ENCODE assay signal across 8 cellular contexts in genomic region chr6:122839477-122839876, GRCh38. TPM values are rescaled to one million over a fixed set of nuclear protein-coding genes. Genes with fewer than 3 reads are reported as not detected.
A peak's percentile ranks its signal among the peaks of the same experiment; 100 is the strongest.
DNase-seq lines count a peak whose midpoint lies in the region; ATAC-seq, FAIRE-seq and TF ChIP-seq lines count a peak whose summit lies in the region.

No MANE protein-coding gene starts in this region.

- in situ Hi-C loops in HepG2 (cut with HindIII; ENCODE audit: extremely low pct_ligation_motif_present, low pct_unique_long_range_greater_than_20kb) = loop anchor here (5.0 to 25.0 kb wide), 3 partner anchors 52 to 352 kb away; partner anchors contain the start of gene SMPDL3A

- POLR2A ChIA-PET in HepG2 (lab: Yijun Ruan, JAX) = interaction anchor here (0.9 to 2.0 kb wide), 3 partner anchors 41 to 95 kb away, joined by 4 to 18 read pairs (median 5); partner anchors contain the start of gene SMPDL3A

- H3K4me3 ChIP-seq in HepG2 (replicated peaks in 1 of 3; ENCODE audit: insufficient read depth in 1 of 3, low read depth in 2 of 3, low read length in 3 of 3) = no peak overlapping the region

- WGBS in HepG2 (ENCODE audit: low lambda C conversion rate) = 0% methylated on average over 1 of the region's 1 CpG

- no peaks in the 10 kb centered on the region for H3K4me1 ChIP-seq in HepG2 (ENCODE audit: insufficient read depth, low read length)

- ATAC-seq in GM18508 (IDR thresholded peaks at IDR 0.05; ENCODE audit: insufficient read depth, unreplicated experiment) (peak; percentile 85), HG02973 (IDR thresholded peaks at IDR 0.05; ENCODE audit: unreplicated experiment) (peak; percentile 91), HepG2 (peak; percentile 97)

- FAIRE-seq in HepG2 (lab: Jason Lieb, UNC) = peak; percentile 52

- H2AFZ ChIP-seq in HepG2 (ENCODE audit: low read length) = no peak overlapping the region

- DNase-seq in AG20443 (ENCODE audit: low spot score) (peak; percentile 77), NCI-H187 treated with DMSO at 0.1 percent for 48 hours (lab: John Stamatoyannopoulos, UW) (peak; percentile 45), UCSD-AML1 (lab: John Stamatoyannopoulos, UW; ENCODE audit: unreplicated experiment) (peak; percentile 9), cerebellar cortex (ENCODE audit: low spot score) (peak; percentile 87), HepG2 (ENCODE audit: low spot score) (peak; percentile 64)
- DNase-seq in stimulated activated CD8-positive, alpha-beta memory T cell treated with anti-CD3 and anti-CD28 coated beads, Interleukin-12 subunit alpha, Interleukin-12 subunit beta, amount 100 ng/mL, for 1 hour (ENCODE audit: low read depth) = peak; percentile 16

- no peak overlapping the region for H3K27ac ChIP-seq in HepG2 (ENCODE audit: extremely low read length, insufficient read depth, low read length)

- no peak for TF ChIP-seq EP300 in HepG2 (IDR thresholded peaks at IDR 0.05; ENCODE audit: low read depth in 2 of 2, low read length in 2 of 2)
- no peak for TF ChIP-seq EP300 in HepG2 (CRISPR knock-in tag; IDR thresholded peaks at IDR 0.05; ENCODE audit: borderline replicate concordance)

- peak; percentile 87 for TF ChIP-seq CTCF in HepG2 (CRISPR knock-in tag; IDR thresholded peaks at IDR 0.05)

- CTCF ChIA-PET in HepG2 (lab: Yijun Ruan, JAX; ENCODE audit: low intra/inter-chr PET ratio, low total read pairs) = interaction anchor here (1.1 to 3.9 kb wide), 9 partner anchors 41 to 348 kb away, joined by 3 to 119 read pairs (median 6); partner anchors contain the start of gene SMPDL3A

- peak; percentile 66 for TF ChIP-seq RAD21 in HepG2 (CRISPR knock-in tag; IDR thresholded peaks at IDR 0.05)

- H3K79me2 ChIP-seq in HepG2 (ENCODE audit: insufficient read depth, low read length) = no peaks in the 10 kb centered on the region

- no peaks in the 10 kb centered on the region for H3K36me3 ChIP-seq in HepG2 (replicated peaks in 1 of 2; ENCODE audit: control insufficient read depth in 1 of 2, insufficient read depth in 2 of 2, low read length in 2 of 2)

- H3K4me2 ChIP-seq in HepG2 (ENCODE audit: low read depth, low read length) = no peak overlapping the region

- no peaks in the 10 kb centered on the region for H4K20me1 ChIP-seq in HepG2 (ENCODE audit: insufficient read depth, low read length)

- H3K27me3 ChIP-seq in HepG2 (ENCODE audit: control insufficient read depth in 1 of 2, insufficient read depth in 2 of 2, low read length in 2 of 2) = peaks cover 0 to 14% of the 10 kb centered on the region in 2 experiments; a peak in 2 of 5 replicates

- no peak for TF ChIP-seq POLR2A in HepG2 (IDR thresholded peaks at IDR 0.05; ENCODE audit: insufficient read depth in 1 of 2, low read depth in 2 of 2, low read length in 2 of 2)

- intact Hi-C loops in HepG2 (cut with micrococcal nuclease; ENCODE audit: unreplicated experiment) = loop anchor here (1.0 to 10.0 kb wide), 4 partner anchors 95 to 347 kb away; partner anchors contain the start of gene PKIB

- no TSS peak for BruUV-seq in HepG2 (replicated peaks; lab: Mats Ljungman, UMichigan)

- no peak overlapping the region for H3K9ac ChIP-seq in HepG2 (ENCODE audit: insufficient read depth, low read depth, low read length)

- no peaks in the 10 kb centered on the region for H3K9me3 ChIP-seq in HepG2 (ENCODE audit: low read length)

TF ChIP-seq in HepG2, 621 proteins besides CTCF, POLR2A, EP300 and RAD21:
- TF ChIP-seq SOX6 (IDR thresholded peaks at IDR 0.05) (no peak), SOX6 (CRISPR knock-in tag; IDR thresholded peaks at IDR 0.05) (0 out of 2 replicates have a peak, but pooled peaks have one; percentile 15), SMC3 (IDR thresholded peaks at IDR 0.05; ENCODE audit: low read length) (peak; percentile 99), ARID3A (IDR thresholded peaks at IDR 0.05; ENCODE audit: low read depth, low read length) (peak; percentile 81), STAG1 (CRISPR knock-in tag; IDR thresholded peaks at IDR 0.05) (peak; percentile 81), ZNF790 (CRISPR knock-in tag; IDR thresholded peaks at IDR 0.05; ENCODE audit: borderline replicate concordance) (0 out of 2 replicates have a peak, but pooled peaks have one; percentile 34), ZNF512 (CRISPR knock-in tag; IDR thresholded peaks at IDR 0.05) (no peak), MIXL1 (CRISPR knock-in tag; IDR thresholded peaks at IDR 0.05) (0 out of 2 replicates have a peak, but pooled peaks have one; percentile 23), KLF6 (CRISPR knock-in tag; IDR thresholded peaks at IDR 0.05) (no peak)

RNA-seq across cellular contexts. Expression of gene SMPDL3A, which starts 50.4 kb away (rescaled TPM):
- 6.4 and 7.8 TPM in 2 replicates for total RNA-seq in HepG2 (2016; rRNA removed; fragmentation: Illumina TruSeq; extraction: Trizol)
- 1.1 and 2.5 TPM in 2 replicates for total RNA-seq in HepG2 (2016; cell fraction: cytosol; rRNA removed; fragmentation: Illumina TruSeq; extraction: Trizol; ENCODE audit: low read depth)
- 5.6 and 7.8 TPM in 2 replicates for total RNA-seq in HepG2 (2016; cell fraction: insoluble cytoplasmic fraction; rRNA removed; fragmentation: Illumina TruSeq; extraction: Trizol)
- total RNA-seq in HepG2 (2016; cell fraction: membrane; rRNA removed; fragmentation: Illumina TruSeq; extraction: Trizol) = 3.7 and 4.1 TPM in 2 replicates
- total RNA-seq in HepG2 (2016; cell fraction: nucleus; rRNA removed; fragmentation: Illumina TruSeq; extraction: Trizol) = 8.1 and 10.3 TPM in 2 replicates
- polyA plus RNA-seq in HepG2 (2011; rRNA removed) = 17.3 and 21.0 TPM in 2 replicates
- 15.9 and 18.0 TPM in 2 replicates for polyA plus RNA-seq in HepG2 (2011; cell fraction: cytosol; rRNA removed)
- polyA plus RNA-seq in HepG2 (2011; cell fraction: nucleus; rRNA removed) = 9.0 and 11.3 TPM in 2 replicates
- 25.6 and 33.6 TPM in 2 replicates for polyA plus RNA-seq in HepG2 (2012)
- polyA plus RNA-seq in HepG2 (2016; cell fraction: cytosol; fragmentation: Illumina TruSeq; extraction: Trizol; ENCODE audit: low read depth) = 1.3 and 1.7 TPM in 2 replicates
- 6.4 and 9.0 TPM in 2 replicates for polyA plus RNA-seq in HepG2 (2016; cell fraction: insoluble cytoplasmic fraction; fragmentation: Illumina TruSeq; extraction: Trizol; ENCODE audit: low read depth)
- 3.1 and 4.1 TPM in 2 replicates for polyA plus RNA-seq in HepG2 (2016; cell fraction: membrane; fragmentation: Illumina TruSeq; extraction: Trizol; ENCODE audit: low read depth)
- polyA plus RNA-seq in HepG2 (2016; cell fraction: nucleus; fragmentation: Illumina TruSeq; extraction: Trizol; ENCODE audit: insufficient read depth, low read depth) = 12.8 and 14.7 TPM in 2 replicates
- polyA minus RNA-seq in HepG2 (2011; rRNA and poly(A)+ RNA removed; ENCODE audit: low replicate concordance) = 4.9 and 10.4 TPM in 2 replicates
- 10.6 and 11.1 TPM in 2 replicates for polyA minus RNA-seq in HepG2 (2011; cell fraction: cytosol; rRNA and poly(A)+ RNA removed)
- 9.9 and 15.7 TPM in 2 replicates for polyA minus RNA-seq in HepG2 (2011; cell fraction: nucleus; rRNA and poly(A)+ RNA removed)

RNA-seq across cellular contexts. Expression of gene FABP7, which starts 60.0 kb away (rescaled TPM):
- not detected in 2 replicates for total RNA-seq in HepG2 (2016; rRNA removed; fragmentation: Illumina TruSeq; extraction: Trizol)
- not detected in 2 replicates for total RNA-seq in HepG2 (2016; cell fraction: cytosol; rRNA removed; fragmentation: Illumina TruSeq; extraction: Trizol; ENCODE audit: low read depth)
- not detected in 2 replicates for total RNA-seq in HepG2 (2016; cell fraction: insoluble cytoplasmic fraction; rRNA removed; fragmentation: Illumina TruSeq; extraction: Trizol)
- not detected in 2 replicates for total RNA-seq in HepG2 (2016; cell fraction: membrane; rRNA removed; fragmentation: Illumina TruSeq; extraction: Trizol)
- total RNA-seq in HepG2 (2016; cell fraction: nucleus; rRNA removed; fragmentation: Illumina TruSeq; extraction: Trizol) = not detected in 2 replicates
- polyA plus RNA-seq in HepG2 (2011; rRNA removed) = not detected in 2 replicates
- polyA plus RNA-seq in HepG2 (2011; cell fraction: cytosol; rRNA removed) = not detected in 2 replicates
- not detected in 2 replicates for polyA plus RNA-seq in HepG2 (2011; cell fraction: nucleus; rRNA removed)
- not detected in 2 replicates for polyA plus RNA-seq in HepG2 (2012)
- not detected in 2 replicates for polyA plus RNA-seq in HepG2 (2016; cell fraction: cytosol; fragmentation: Illumina TruSeq; extraction: Trizol; ENCODE audit: low read depth)
- not detected in 2 replicates for polyA plus RNA-seq in HepG2 (2016; cell fraction: insoluble cytoplasmic fraction; fragmentation: Illumina TruSeq; extraction: Trizol; ENCODE audit: low read depth)
- polyA plus RNA-seq in HepG2 (2016; cell fraction: membrane; fragmentation: Illumina TruSeq; extraction: Trizol; ENCODE audit: low read depth) = not detected in 2 replicates
- not detected in 2 replicates for polyA plus RNA-seq in HepG2 (2016; cell fraction: nucleus; fragmentation: Illumina TruSeq; extraction: Trizol; ENCODE audit: insufficient read depth, low read depth)
- polyA minus RNA-seq in HepG2 (2011; rRNA and poly(A)+ RNA removed; ENCODE audit: low replicate concordance) = not detected in 2 replicates
- polyA minus RNA-seq in HepG2 (2011; cell fraction: cytosol; rRNA and poly(A)+ RNA removed) = not detected in 2 replicates
- not detected in 2 replicates for polyA minus RNA-seq in HepG2 (2011; cell fraction: nucleus; rRNA and poly(A)+ RNA removed)

Comparison
In these comparisons a context has a peak if more than half of its experiments do, and no peak if none do; other contexts are left out.
1. DNase-seq: peak in every context shown above with its lines; median percentile 87 in cerebellar cortex; 77 in AG20443; 64 in HepG2; 45 in NCI-H187 treated with DMSO at 0.1 percent for 48 hours; 16 in stimulated activated CD8-positive, alpha-beta memory T cell treated with anti-CD3 and anti-CD28 coated beads, Interleukin-12 subunit alpha, Interleukin-12 subunit beta, amount 100 ng/mL, for 1 hour; 9 in UCSD-AML1.